ENCODE assay signal across 8 cellular contexts in the genomic region with DNA sequence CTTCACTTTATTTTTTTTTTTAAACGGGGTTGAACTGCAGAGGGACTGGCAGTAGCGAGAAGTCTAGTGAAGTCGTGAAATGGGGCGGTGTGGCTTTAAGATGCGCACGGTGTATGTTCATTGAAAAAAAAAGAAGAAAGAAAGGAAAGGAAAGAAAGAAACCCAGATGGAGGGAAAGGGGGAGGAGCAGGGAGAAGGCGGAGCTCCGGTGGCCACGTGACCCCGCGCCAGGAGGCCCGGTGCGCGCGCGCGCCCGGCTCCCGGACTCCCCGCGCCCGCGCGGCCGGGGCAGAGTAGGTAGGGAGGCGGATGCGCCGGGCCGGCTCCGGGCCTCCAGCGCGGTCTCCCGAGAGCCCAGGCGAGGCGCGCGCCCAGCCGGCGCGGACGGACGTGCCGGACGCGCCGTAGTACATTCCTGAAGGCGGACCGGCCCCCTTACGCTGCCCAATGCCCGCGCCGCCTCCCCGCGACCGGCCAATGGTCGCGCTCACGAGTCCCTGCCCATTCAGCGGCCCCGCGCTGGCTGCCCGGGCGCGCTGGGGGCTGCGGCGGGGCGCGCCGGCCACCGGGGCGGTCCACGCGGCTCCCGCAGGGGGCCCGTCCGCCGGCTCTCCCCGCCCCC. TPM values are rescaled to one million over a fixed set of nuclear protein-coding genes. Genes with fewer than 3 reads are reported as not detected.
DNase-seq lines count a peak whose midpoint lies in the region; TF ChIP-seq lines count a peak whose summit lies in the region.

No MANE protein-coding gene starts in this region.

- peak overlapping the region; percentile 98 for H3K4me2 ChIP-seq in GM23248 (ENCODE audit: unreplicated experiment)

- H3K9me3 ChIP-seq in GM23248 (ENCODE audit: low read depth) = no peaks in the 10 kb centered on the region

- no peaks in the 10 kb centered on the region for H3K36me3 Mint-ChIP-seq in nephron (ENCODE audit: low read depth)
- H3K36me3 Mint-ChIP-seq in stimulated activated naive CD8-positive, alpha-beta T cell treated with anti-CD3 and anti-CD28 coated beads, Interleukin-15, Interleukin-2, amounts not matched to agents 100 ng/mL and 50 ng/mL, for 24 hours (ENCODE audit: low read depth) = peaks cover 11% of the 10 kb centered on the region

- peak overlapping the region; percentile 91 to 97 (median 95) for H3K4me3 Mint-ChIP-seq in nephron
- peak overlapping the region; percentile 93 for H3K4me3 Mint-ChIP-seq in stimulated activated naive CD8-positive, alpha-beta T cell treated with anti-CD3 and anti-CD28 coated beads, Interleukin-15, Interleukin-2, amounts not matched to agents 100 ng/mL and 50 ng/mL, for 24 hours

- DNase-seq in Daoy (ENCODE audit: low read depth) = peak; percentile 99
- peak; percentile 97 for DNase-seq in GM23248
- peak; percentile 83 for DNase-seq in LNCaP clone FGC (ENCODE audit: low read depth)
- DNase-seq in RWPE1 (ENCODE audit: low spot score) = peak; percentile 93
- DNase-seq in activated gamma-delta T cell treated with Interleukin-2 at 50 U/mL for 16 hours = peak; percentile 76
- peak; percentile 92 for DNase-seq in fibroblast of the aortic adventitia (ENCODE audit: low read depth)

- peaks cover 6% of the 10 kb centered on the region; the same call in 1 of the 2 replicates for H3K79me2 ChIP-seq in GM23248 (ENCODE audit: insufficient read depth)

- H3K4me3 ChIP-seq in GM23248 = peak overlapping the region; percentile 93
- H3K4me3 ChIP-seq in LNCaP clone FGC (ENCODE audit: low read depth, low read length) = peak overlapping the region; percentile 63
- peak overlapping the region; percentile 84 for H3K4me3 ChIP-seq in fibroblast of the aortic adventitia (ENCODE audit: low read depth, low read length)

- TF ChIP-seq CTCF in LNCaP clone FGC (IDR thresholded peaks at IDR 0.05; ENCODE audit: control insufficient read depth, extremely low read depth, insufficient read depth) (no peak), RWPE1 (conservative IDR thresholded peaks at IDR 0.05; ENCODE audit: low read depth) (no peak), fibroblast of the aortic adventitia (IDR thresholded peaks at IDR 0.05; ENCODE audit: insufficient read depth, low read length) (no peak), nephron (IDR thresholded peaks at IDR 0.05; ENCODE audit: unreplicated experiment in 3 of 3) (no peak)

- H3K27me3 Mint-ChIP-seq in nephron (ENCODE audit: low read depth) = peaks cover 19% of the 10 kb centered on the region
- H3K27me3 Mint-ChIP-seq in stimulated activated naive CD8-positive, alpha-beta T cell treated with anti-CD3 and anti-CD28 coated beads, Interleukin-15, Interleukin-2, amounts not matched to agents 100 ng/mL and 50 ng/mL, for 24 hours = peaks cover 34% of the 10 kb centered on the region

- no peaks in the 10 kb centered on the region for H4K20me1 ChIP-seq in GM23248 (ENCODE audit: insufficient read depth)

- no peaks in the 10 kb centered on the region for H3K27me3 ChIP-seq in GM23248 (replicated peaks; ENCODE audit: insufficient read depth)

- H3K9me2 ChIP-seq in GM23248 (ENCODE audit: insufficient read depth) = no peaks in the 10 kb centered on the region

- no peaks in the 10 kb centered on the region for H3K9me3 Mint-ChIP-seq in nephron
- peaks cover 4% of the 10 kb centered on the region for H3K9me3 Mint-ChIP-seq in stimulated activated naive CD8-positive, alpha-beta T cell treated with anti-CD3 and anti-CD28 coated beads, Interleukin-15, Interleukin-2, amounts not matched to agents 100 ng/mL and 50 ng/mL, for 24 hours

- peaks cover 15% of the 10 kb centered on the region for H3F3A ChIP-seq in GM23248 (ENCODE audit: insufficient read depth)

- H3K4me1 Mint-ChIP-seq in nephron = peaks cover 30% of the 10 kb centered on the region
- peaks cover 41% of the 10 kb centered on the region for H3K4me1 Mint-ChIP-seq in stimulated activated naive CD8-positive, alpha-beta T cell treated with anti-CD3 and anti-CD28 coated beads, Interleukin-15, Interleukin-2, amounts not matched to agents 100 ng/mL and 50 ng/mL, for 24 hours (ENCODE audit: low read depth)

- H3K4me1 ChIP-seq in GM23248 (ENCODE audit: insufficient read depth) = 0 out of 2 replicates have a peak, but pooled peaks cover 7% of the 10 kb centered on the region

- no peaks in the 10 kb centered on the region for H3K36me3 ChIP-seq in GM23248 (ENCODE audit: low read depth)

- CTCF ChIA-PET in RWPE1 (lab: Yijun Ruan, JAX) = interaction anchor here (0.6 kb wide), 1 partner anchor 312 kb away, joined by 5 read pairs; no protein-coding TSS in a partner anchor

- in situ Hi-C loops in GM23248 (cut with MboI) = no loop called here

- H3K27ac ChIP-seq in GM23248 (peak overlapping the region; percentile 71), RWPE1 (peak overlapping the region; percentile 99)

- POLR2A ChIA-PET in RWPE1 (lab: Yijun Ruan, JAX; ENCODE audit: low non-redundant PET) = no interaction called here

- H3K9ac ChIP-seq in GM23248 = peak overlapping the region; percentile 88

- WGBS in GM23248 (ENCODE audit: low coverage in 1 of 2, low lambda C conversion rate in 2 of 2, missing lambda C conversion rate in 2 of 2), 2 experiments = 0 to 1% methylated on average over 32 to 57 of the region's 78 CpGs

- peak overlapping the region; percentile 97 to 98 (median 98) for H3K27ac Mint-ChIP-seq in nephron
- H3K27ac Mint-ChIP-seq in stimulated activated naive CD8-positive, alpha-beta T cell treated with anti-CD3 and anti-CD28 coated beads, Interleukin-15, Interleukin-2, amounts not matched to agents 100 ng/mL and 50 ng/mL, for 24 hours = peak overlapping the region; percentile 93

- peak overlapping the region; percentile 99 for H2AFZ ChIP-seq in GM23248

RNA-seq across cellular contexts. Expression of a gene that starts 6.0 kb away (rescaled TPM):
- total RNA-seq in Daoy (2014; rRNA removed; shearing (Covaris generic)) = 4.3 and 6.8 TPM in 2 replicates
- 1.4 and 3.8 TPM in 2 replicates for total RNA-seq in GM23248 (2014; rRNA removed; shearing (Covaris generic))
- 5.5 and 7.3 TPM in 2 replicates for polyA plus RNA-seq in GM23248 (2016; fragmentation: Nextera tagmentation; extraction: Ambion mirVana)
- 2.1 and 9.4 TPM in 2 replicates for total RNA-seq in fibroblast of the aortic adventitia (ENCODE audit: low replicate concordance)

Comparison
In these comparisons a context has a peak if more than half of its experiments do, and no peak if none do; other contexts are left out.
1. Peak in every context shown above with its lines: DNase-seq, H3K4me3 ChIP-seq and H3K27ac ChIP-seq.